In the genomic region with DNA sequence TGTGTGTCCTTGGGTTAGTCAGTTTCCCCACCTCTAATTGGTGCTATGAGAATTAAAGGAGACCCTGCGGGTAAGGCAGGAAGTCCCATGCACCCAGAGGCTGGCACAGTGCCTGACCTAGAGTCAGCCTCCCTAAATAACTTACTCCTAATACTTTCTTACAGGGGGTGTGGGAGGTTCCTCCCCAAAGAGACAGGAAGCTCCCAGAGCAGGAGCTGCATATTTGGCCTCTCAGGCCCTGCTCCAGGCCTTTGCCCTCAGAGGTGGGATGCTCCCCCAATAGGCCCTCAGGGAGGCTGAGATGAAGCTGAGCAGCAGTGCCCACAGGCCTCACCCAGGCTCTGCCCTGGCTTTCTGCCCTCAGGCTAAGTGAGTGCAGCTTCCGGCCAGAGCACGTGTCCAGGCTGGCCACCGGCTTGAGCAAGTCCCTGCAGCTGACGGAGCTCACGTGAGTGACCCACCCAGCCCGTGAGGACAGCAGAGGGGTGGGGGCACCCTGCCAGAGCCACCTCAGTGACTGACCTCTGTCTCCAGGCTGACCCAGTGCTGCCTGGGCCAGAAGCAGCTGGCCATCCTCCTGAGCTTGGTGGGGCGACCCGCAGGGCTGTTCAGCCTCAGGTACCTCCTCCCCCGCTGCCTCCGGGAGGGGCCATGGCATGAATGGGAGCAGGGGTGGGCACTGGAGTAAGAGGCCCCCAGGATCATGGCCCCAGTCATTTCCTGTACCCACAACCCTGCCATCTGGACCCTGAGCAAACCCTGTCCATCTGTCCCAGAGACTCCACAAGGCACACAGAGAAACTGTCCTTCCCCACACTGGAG, we compare ENCODE assay signal across 8 cellular contexts. TPM values are rescaled to one million over a fixed set of nuclear protein-coding genes. Genes with fewer than 3 reads are reported as not detected.
A peak's percentile ranks its signal among the peaks of the same experiment; 100 is the strongest.
DNase-seq lines count a peak whose midpoint lies in the region; ATAC-seq and TF ChIP-seq lines count a peak whose summit lies in the region.

No MANE protein-coding gene starts in this region.

- peaks cover 0 to 2% (median 0%) of the 10 kb centered on the region in 3 donors for H3K27me3 Mint-ChIP-seq in CD14-positive monocyte (ENCODE audit: low read depth in 3 of 3)

- peak overlapping the region; percentile 85 to 98 (median 91) for H3K27ac Mint-ChIP-seq in CD14-positive monocyte

- intact Hi-C loops in CD14-positive monocyte (cut with micrococcal nuclease): no loop called here

- peak overlapping the region; percentile 87 to 91 for H3K27ac ChIP-seq in coronary artery

- H3K4me3 Mint-ChIP-seq in CD14-positive monocyte: no peak overlapping the region

- H3K4me3 ChIP-seq in coronary artery: no peak overlapping the region

- H3K4me1 Mint-ChIP-seq in CD14-positive monocyte: peaks cover 44% of the 10 kb centered on the region

- TF ChIP-seq CTCF in CD14-positive monocyte (IDR thresholded peaks at IDR 0.05): no peak
- no peak for TF ChIP-seq CTCF in coronary artery (IDR thresholded peaks at IDR 0.05)

- ATAC-seq in HG03280 (IDR thresholded peaks at IDR 0.05; ENCODE audit: unreplicated experiment): no peak

- H3K9me3 Mint-ChIP-seq in CD14-positive monocyte: peaks cover 0 to 1% (median 0%) of the 10 kb centered on the region in 7 donors

- peak; percentile 86 for DNase-seq in CD14-positive monocyte (ENCODE audit: low spot score)
- DNase-seq in NCI-H146 (lab: John Stamatoyannopoulos, UW): peak; percentile 82
- DNase-seq in coronary artery (ENCODE audit: low spot score): peak; percentile 92
- DNase-seq in myocyte (ENCODE audit: low read depth): peak; percentile 98
- DNase-seq in SIG-M5 treated with dmso at 0.1 percent for 504 hours (lab: John Stamatoyannopoulos, UW; ENCODE audit: unreplicated experiment): no peak
- DNase-seq in NCI-H1092 treated with DMSO at 0.1 percent for 48 hours (lab: John Stamatoyannopoulos, UW): no peak
- DNase-seq in NCI-H187 treated with DMSO at 0.1 percent for 48 hours (lab: John Stamatoyannopoulos, UW): no peak

- peaks cover 66 to 86% of the 10 kb centered on the region in 2 donors for H3K36me3 Mint-ChIP-seq in CD14-positive monocyte

RNA-seq across cellular contexts. Expression of gene CPNE2, which starts 31.1 kb away (rescaled TPM):
- 10 to 100 TPM; 18.3 to 23.9 TPM for polyA plus RNA-seq in CD14-positive monocyte
- 12.1 and 24.7 TPM in 2 replicates for total RNA-seq in myocyte
- polyA plus RNA-seq in myocyte (2012): 14.0 TPM

Comparison
In these comparisons a context has a peak if more than half of its experiments do, and no peak if none do; other contexts are left out.
1. DNase-seq: peak in CD14-positive monocyte (single experiment), NCI-H146 (single experiment), coronary artery (single experiment) and myocyte (single experiment); none in SIG-M5 treated with dmso at 0.1 percent for 504 hours (single experiment), NCI-H1092 treated with DMSO at 0.1 percent for 48 hours (single experiment) and NCI-H187 treated with DMSO at 0.1 percent for 48 hours (single experiment).